8 cellular contexts compared by ENCODE assay signal in the genomic region with DNA sequence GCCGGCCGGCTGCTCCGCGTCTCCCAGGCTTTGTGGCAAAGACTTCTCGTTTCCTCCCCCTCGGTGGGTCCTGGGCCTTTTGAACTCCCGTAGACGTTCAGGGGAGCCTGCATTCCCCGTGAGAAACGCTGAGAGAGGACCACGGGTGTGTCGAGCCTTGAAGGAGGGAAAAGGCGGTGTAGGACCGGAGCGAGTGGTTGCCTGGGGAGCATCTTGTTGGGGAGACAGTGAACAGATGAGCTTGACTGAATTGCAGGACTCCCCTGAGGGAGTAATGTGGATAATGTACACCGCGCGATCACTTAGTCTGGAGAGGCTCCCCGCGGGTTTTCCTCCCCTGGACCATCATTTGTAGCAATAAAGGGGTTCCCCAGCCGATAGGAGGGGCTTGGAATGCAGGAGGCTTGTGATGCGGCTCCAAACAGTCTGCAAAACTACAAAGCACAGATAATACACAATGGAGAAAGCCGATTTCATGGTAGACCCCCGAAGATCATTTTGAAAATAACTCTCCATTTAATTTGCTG. TPM values are rescaled to one million over a fixed set of nuclear protein-coding genes. Genes with fewer than 3 reads are reported as not detected.
DNase-seq lines count a peak whose midpoint lies in the region; ATAC-seq and TF ChIP-seq lines count a peak whose summit lies in the region.

No MANE protein-coding gene starts in this region.

- intact Hi-C loops in Caco-2 (cut with micrococcal nuclease; ENCODE audit: unreplicated experiment): no loop called here

- no peaks in the 10 kb centered on the region for H3K27me3 Mint-ChIP-seq in Caco-2 (ENCODE audit: insufficient read depth, unreplicated experiment)
- peaks cover 27% of the 10 kb centered on the region for H3K27me3 Mint-ChIP-seq in mesothelial cell of epicardium (ENCODE audit: low read depth)

- H3K27ac ChIP-seq in caudate nucleus (ENCODE audit: low read depth, low read length): peak overlapping the region; percentile 87

- peaks cover 4% of the 10 kb centered on the region; the same call in 1 of the 2 replicates for H3K4me1 ChIP-seq in Caco-2

- no peaks in the 10 kb centered on the region for H3K27me3 ChIP-seq in Caco-2 (replicated peaks; ENCODE audit: control insufficient read depth, insufficient read depth, low read length)

- H3K9me3 Mint-ChIP-seq in Caco-2 (ENCODE audit: unreplicated experiment) (no peaks in the 10 kb centered on the region), mesothelial cell of epicardium (no peaks in the 10 kb centered on the region)

- BruUV-seq in Caco-2 (replicated peaks; lab: Mats Ljungman, UMichigan): no TSS peak

- no peaks in the 10 kb centered on the region for H3K9me3 ChIP-seq in Caco-2

- DNase-seq in Caco-2 (no peak), caudate nucleus (lab: John Stamatoyannopoulos, UW) (peak in 8 of 61 donors; percentile 23 to 76 (median 53)), mesothelial cell of epicardium (ENCODE audit: low spot score in 2 of 2, unreplicated experiment in 2 of 2) (no peak), HK-2 (ENCODE audit: unreplicated experiment) (no peak)
- DNase-seq in Jurkat, Clone E6-1 (ENCODE audit: low read depth, low spot score): no peak
- no peak for DNase-seq in activated CD4-positive, alpha-beta T cell treated with anti-CD3 and anti-CD28 coated beads, Interleukin-2, amount 50 U/mL, for 4 hours

- H3K27ac Mint-ChIP-seq in Caco-2 (ENCODE audit: unreplicated experiment) (peak overlapping the region; percentile 86), mesothelial cell of epicardium (peak overlapping the region; percentile 94)

- H3K4me3 Mint-ChIP-seq in Caco-2 (ENCODE audit: unreplicated experiment) (peak overlapping the region; percentile 93), mesothelial cell of epicardium (peak overlapping the region; percentile 91)

- no peaks in the 10 kb centered on the region for H3K36me3 ChIP-seq in Caco-2 (ENCODE audit: control insufficient read depth, insufficient read depth, low read length)

- POLR2A ChIA-PET in Caco-2 (lab: Charles Lee): no interaction called here

- H3K36me3 Mint-ChIP-seq in Caco-2 (ENCODE audit: insufficient read depth, unreplicated experiment) (no peaks in the 10 kb centered on the region), mesothelial cell of epicardium (no peaks in the 10 kb centered on the region)

- H3K4me1 Mint-ChIP-seq in Caco-2 (ENCODE audit: low read depth, unreplicated experiment) (no peaks in the 10 kb centered on the region), mesothelial cell of epicardium (peaks cover 21% of the 10 kb centered on the region)

- TF ChIP-seq CTCF in Caco-2 (IDR thresholded peaks at IDR 0.05; ENCODE audit: insufficient read depth in 1 of 2, low read depth in 1 of 2, low read length in 1 of 2, severe bottlenecking in 1 of 2, unreplicated experiment in 1 of 2) (no peak), mesothelial cell of epicardium (IDR thresholded peaks at IDR 0.05; ENCODE audit: unreplicated experiment) (no peak)

- CTCF ChIA-PET in Caco-2 (lab: Charles Lee): no interaction called here

- ATAC-seq in GM21367 (IDR thresholded peaks at IDR 0.05; ENCODE audit: unreplicated experiment): peak; percentile 1
- no peak for ATAC-seq in HG03521 (IDR thresholded peaks at IDR 0.05; ENCODE audit: unreplicated experiment)

- H3K4me3 ChIP-seq in Caco-2 (ENCODE audit: low read depth, low read length): peak overlapping the region; percentile 95
- H3K4me3 ChIP-seq in Jurkat, Clone E6-1 (ENCODE audit: low read length): peak overlapping the region; percentile 94

RNA-seq across cellular contexts. Expression of a gene that starts 0.8 kb away (rescaled TPM):
- 7.4 and 9.2 TPM in 2 replicates for total RNA-seq in Caco-2 (2022)
- 16.6 TPM for polyA plus RNA-seq in Jurkat, Clone E6-1 (2012; ENCODE audit: insufficient read depth, insufficient read length)
- 38.7 to 42.2 TPM (median 40.6 TPM) in 3 replicates for total RNA-seq in mesothelial cell of epicardium
